In the genomic region with DNA sequence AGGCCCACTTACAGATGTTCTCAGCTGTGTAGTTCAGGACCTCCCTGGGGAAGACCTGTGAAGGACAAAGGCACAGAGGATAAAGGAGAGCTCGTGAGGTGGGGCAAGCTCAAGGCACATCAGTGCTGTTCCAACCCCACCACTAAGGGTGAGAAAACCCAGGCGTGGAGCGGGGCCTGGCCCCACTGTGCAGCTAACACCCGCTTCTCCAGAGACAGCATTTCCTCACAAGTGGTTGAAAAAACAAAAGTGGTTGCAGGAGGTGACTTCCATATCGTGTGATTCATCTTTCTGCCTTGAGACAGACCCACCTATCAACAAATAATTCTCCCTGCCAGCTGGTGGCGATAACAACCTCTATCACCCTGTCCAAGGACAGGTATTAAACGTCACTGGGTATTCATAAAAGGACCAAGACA, we compare ENCODE assay signal across 9 cellular contexts. TPM values are rescaled to one million over a fixed set of nuclear protein-coding genes. Genes with fewer than 3 reads are reported as not detected.
DNase-seq lines count a peak whose midpoint lies in the region; ATAC-seq and TF ChIP-seq lines count a peak whose summit lies in the region.
"Had no signal": no experiment of that assay in that cellular context is flagged by ENCODE, and none has a peak within 500 bp of the region (broad histone marks: within the 10 kb centered on the region; RNA-seq: fewer than 3 reads in every experiment).

No MANE protein-coding gene starts in this region.

- intact Hi-C loops in activated CD8-positive, alpha-beta T cell treated with anti-CD3 and anti-CD28 coated beads for 36 hours (cut with micrococcal nuclease): no loop called here

- ATAC-seq in activated CD8-positive, alpha-beta T cell treated with anti-CD3 and anti-CD28 coated beads for 36 hours: peak; percentile 91
- ATAC-seq in GM21360 (IDR thresholded peaks at IDR 0.05; ENCODE audit: unreplicated experiment): no peak
- ATAC-seq in HG02870 (IDR thresholded peaks at IDR 0.05; ENCODE audit: unreplicated experiment): no peak
- no peak for ATAC-seq in HG03095 (IDR thresholded peaks at IDR 0.05; ENCODE audit: unreplicated experiment)

- DNase-seq in stimulated activated naive CD4-positive, alpha-beta T cell treated with Interleukin-2 at 50 U/mL for 16 hours (lab: John Stamatoyannopoulos, UW): peak; percentile 12
- no peak for DNase-seq in stimulated activated naive CD4-positive, alpha-beta T cell (lab: John Stamatoyannopoulos, UW)
- peak; percentile 64 for DNase-seq in activated CD8-positive, alpha-beta T cell treated with anti-CD3 and anti-CD28 coated beads for 36 hours
- DNase-seq in immature natural killer cell (peak; percentile 48 to 60 (median 54)), NCI-H2081 treated with DMSO at 0.1 percent for 48 hours (lab: John Stamatoyannopoulos, UW) (no peak)
- DNase-seq: GDM1 had no signal

- H3K4me1 Mint-ChIP-seq in activated CD8-positive, alpha-beta T cell treated with anti-CD3 and anti-CD28 coated beads for 36 hours (ENCODE audit: low read depth): peaks cover 34% of the 10 kb centered on the region
- peaks cover 36 to 60% of the 10 kb centered on the region in 2 donors for H3K4me1 Mint-ChIP-seq in immature natural killer cell

- H3K36me3 Mint-ChIP-seq in activated CD8-positive, alpha-beta T cell treated with anti-CD3 and anti-CD28 coated beads for 36 hours (ENCODE audit: low read depth): peaks cover 43% of the 10 kb centered on the region
- H3K36me3 Mint-ChIP-seq in immature natural killer cell: peaks cover 18 to 50% (median 25%) of the 10 kb centered on the region in 3 donors

- H3K27ac Mint-ChIP-seq in activated CD8-positive, alpha-beta T cell treated with anti-CD3 and anti-CD28 coated beads for 36 hours: peak overlapping the region; percentile 35
- peak overlapping the region in 5 of 6 donors; percentile 19 to 83 (median 49) for H3K27ac Mint-ChIP-seq in immature natural killer cell

- POLR2A ChIA-PET in activated CD8-positive, alpha-beta T cell treated with anti-CD3 and anti-CD28 coated beads for 36 hours (lab: Charles Lee): interaction anchor here (0.9 to 1.1 kb wide), 2 partner anchors 9 to 13 kb away, joined by 3 to 5 read pairs; no protein-coding TSS in a partner anchor

- H3K27me3 Mint-ChIP-seq in activated CD8-positive, alpha-beta T cell treated with anti-CD3 and anti-CD28 coated beads for 36 hours: no peaks in the 10 kb centered on the region
- H3K27me3 Mint-ChIP-seq in immature natural killer cell (ENCODE audit: low read depth in 3 of 3): peaks cover 0 to 4% (median 3%) of the 10 kb centered on the region in 3 donors

- TF ChIP-seq CTCF in activated CD8-positive, alpha-beta T cell treated with anti-CD3 and anti-CD28 coated beads for 36 hours (IDR thresholded peaks at IDR 0.05): peak; percentile 20

- no peaks in the 10 kb centered on the region for H3K9me3 Mint-ChIP-seq in activated CD8-positive, alpha-beta T cell treated with anti-CD3 and anti-CD28 coated beads for 36 hours
- no peaks in the 10 kb centered on the region for H3K9me3 Mint-ChIP-seq in immature natural killer cell

- CTCF ChIA-PET in activated CD8-positive, alpha-beta T cell treated with anti-CD3 and anti-CD28 coated beads for 36 hours (lab: Charles Lee): interaction anchor here (0.7 to 2.3 kb wide), 11 partner anchors 9 to 291 kb away, joined by 3 to 11 read pairs (median 4); no protein-coding TSS in a partner anchor

- H3K4me3 Mint-ChIP-seq in activated CD8-positive, alpha-beta T cell treated with anti-CD3 and anti-CD28 coated beads for 36 hours: no peak overlapping the region
- peak overlapping the region in 4 of 5 donors; percentile 25 to 39 (median 28) for H3K4me3 Mint-ChIP-seq in immature natural killer cell

RNA-seq across cellular contexts. Expression of a gene that starts 30.0 kb away (rescaled TPM):
- 1 to 10 TPM; 8.2 to 9.5 TPM for total RNA-seq in activated CD8-positive, alpha-beta T cell treated with anti-CD3 and anti-CD28 coated beads for 36 hours
- 10 to 100 TPM in 1 of 3 donors, 1 to 10 TPM in 2; 2.4 to 11.1 (median 4.9) TPM for polyA plus RNA-seq in immature natural killer cell

RNA-seq across cellular contexts. Expression of a gene that starts 44.4 kb away (rescaled TPM):
- total RNA-seq in activated CD8-positive, alpha-beta T cell treated with anti-CD3 and anti-CD28 coated beads for 36 hours: 10 to 100 TPM; 21.7 to 24.4 TPM
- 10 to 100 TPM; 35.6 to 57.2 (median 46.9) TPM for polyA plus RNA-seq in immature natural killer cell

Comparison
In these comparisons a context has a peak if more than half of its experiments do, and no peak if none do; other contexts are left out.
1. DNase-seq: peak in stimulated activated naive CD4-positive, alpha-beta T cell treated with Interleukin-2 at 50 U/mL for 16 hours (single experiment), activated CD8-positive, alpha-beta T cell treated with anti-CD3 and anti-CD28 coated beads for 36 hours (single experiment) and immature natural killer cell (3 of 3); none in stimulated activated naive CD4-positive, alpha-beta T cell (0 of 6) and NCI-H2081 treated with DMSO at 0.1 percent for 48 hours (single experiment).